Comparison of ENCODE assay signal across 8 cellular contexts in the genomic region with DNA sequence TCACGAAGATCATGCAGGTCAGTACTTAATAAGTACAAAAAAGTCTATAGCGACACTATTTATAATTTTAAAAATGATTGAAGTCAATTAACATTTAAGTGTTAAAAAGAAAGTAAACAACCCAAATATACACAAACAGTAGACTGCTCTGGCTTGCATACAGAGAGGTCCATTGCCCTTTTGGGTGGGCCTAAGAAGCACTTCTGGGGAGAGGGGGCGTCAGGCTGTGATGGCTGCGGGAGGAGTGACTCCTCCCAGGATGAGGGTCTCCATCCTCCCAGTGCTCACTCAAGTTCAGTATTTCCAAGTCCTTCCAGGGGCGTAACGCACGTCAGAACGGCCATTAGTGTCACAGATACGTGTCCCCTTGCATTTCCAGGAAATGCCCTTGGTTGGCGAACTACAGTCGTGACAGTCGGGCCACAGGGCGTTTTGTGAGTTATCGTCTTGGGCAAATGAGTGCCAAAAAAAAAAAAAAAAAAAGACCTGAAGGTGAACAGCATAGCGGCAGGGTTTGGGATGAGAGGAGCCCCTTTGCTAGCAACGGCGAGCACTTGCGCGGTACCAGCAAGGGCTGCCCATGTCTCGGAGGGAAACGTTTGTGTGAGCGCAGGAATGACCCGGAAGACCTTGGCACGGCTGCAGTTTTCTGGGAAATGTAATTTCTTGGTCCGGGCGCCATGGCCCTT. TPM values are rescaled to one million over a fixed set of nuclear protein-coding genes. Genes with fewer than 3 reads are reported as not detected.
DNase-seq lines count a peak whose midpoint lies in the region; TF ChIP-seq lines count a peak whose summit lies in the region.

A gene with protein sequence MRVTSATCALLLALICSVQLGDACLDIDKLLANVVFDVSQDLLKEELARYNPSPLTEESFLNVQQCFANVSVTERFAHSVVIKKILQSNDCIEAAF (minus strand): TSS at position 463 of the 689 bp plus-strand sequence. CDS start 82,596 bp downstream, outside the sequence.

- DNase-seq in H9 (peak; percentile 67), Kasumi-1 (lab: John Stamatoyannopoulos, UW) (peak; percentile 90), RWPE1 (ENCODE audit: low spot score) (peak; percentile 61), ascending aorta (ENCODE audit: low spot score in 2 of 2) (peak; percentile 21 to 77), iPS DF 6.9 (ENCODE audit: low read depth, low spot score) (peak; percentile 39), skeletal muscle cell (ENCODE audit: low read depth) (peak; percentile 1), GM20000 (ENCODE audit: low spot score) (no peak)

- no peak within 1 kb of the TSS for H3K56ac ChIP-seq in H9 (ENCODE audit: insufficient read length, low read depth, low read length)

- H2AFZ ChIP-seq in H9 (ENCODE audit: low read length), result peak within 1 kb of the TSS; percentile 74

- H2BK5ac ChIP-seq in H9 (ENCODE audit: insufficient read length, low read length), result peak within 1 kb of the TSS; percentile 60

- no peak within 1 kb of the TSS for H4K91ac ChIP-seq in H9 (ENCODE audit: insufficient read length, low read depth, low read length)

- H2BK15ac ChIP-seq in H9 (ENCODE audit: low read depth, low read length), result no peak within 1 kb of the TSS

- H4K5ac ChIP-seq in H9 (ENCODE audit: insufficient read length, low read depth, low read length), result no peak within 1 kb of the TSS

- H3K9me3 Mint-ChIP-seq in H9, result peaks cover 25 to 33% of the 10 kb centered on the region in 2 experiments

- H3K18ac ChIP-seq in H9 (ENCODE audit: insufficient read length, low read depth, low read length), result peak within 1 kb of the TSS; percentile 92

- H3K4me1 Mint-ChIP-seq in H9, result peaks cover 11 to 12% of the 10 kb centered on the region in 2 experiments

- H3K27me3 ChIP-seq in H9 (ENCODE audit: insufficient read depth, low read length) (no peaks in the 10 kb centered on the region), ascending aorta (no peaks in the 10 kb centered on the region), iPS DF 6.9 (ENCODE audit: control insufficient read depth, insufficient read depth, low read length) (no peaks in the 10 kb centered on the region)

- H3K27ac ChIP-seq in H9 (ENCODE audit: insufficient read length, low read depth, low read length) (peak within 1 kb of the TSS; percentile 32), RWPE1 (peak within 1 kb of the TSS; percentile 93), ascending aorta (peak within 1 kb of the TSS; percentile 99), iPS DF 6.9 (ENCODE audit: low read length) (no peak within 1 kb of the TSS)

- POLR2A ChIA-PET in RWPE1 (lab: Yijun Ruan, JAX; ENCODE audit: low non-redundant PET), result interaction anchor here (0.5 to 1.0 kb wide), 4 partner anchors 9 to 445 kb away, joined by 3 to 9 read pairs (median 3); no protein-coding TSS in a partner anchor

- no peak within 1 kb of the TSS for H2BK20ac ChIP-seq in H9 (ENCODE audit: low read depth, low read length, poor library complexity, severe bottlenecking)

- H3K4me1 ChIP-seq in H9 (ENCODE audit: insufficient read depth, low read length) (peaks cover 4% of the 10 kb centered on the region; the same call in 1 of the 2 replicates), ascending aorta (peaks cover 0 to 9% of the 10 kb centered on the region in 2 donors), iPS DF 6.9 (ENCODE audit: control insufficient read depth, insufficient read depth, low read length) (no peaks in the 10 kb centered on the region)

- no peak within 1 kb of the TSS for H4K8ac ChIP-seq in H9 (replicated peaks; ENCODE audit: insufficient read length, low read depth, low read length)

- H3K79me2 ChIP-seq in H9 (ENCODE audit: insufficient read depth, low read length), result no peaks in the 10 kb centered on the region

- no peak within 1 kb of the TSS for H3K23ac ChIP-seq in H9 (ENCODE audit: insufficient read length, low read depth, low read length)

- CTCF ChIA-PET in RWPE1 (lab: Yijun Ruan, JAX), result no interaction called here

- H4K20me1 ChIP-seq in H9 (ENCODE audit: control insufficient read depth, insufficient read depth, insufficient read length), result no peaks in the 10 kb centered on the region

- H3K4me3 Mint-ChIP-seq in H9, result peak within 1 kb of the TSS; percentile 88 to 92

- H3K23me2 ChIP-seq in H9 (ENCODE audit: insufficient read length, low read depth, low read length, poor library complexity, severe bottlenecking), result peaks cover 18% of the 10 kb centered on the region

- no peak within 1 kb of the TSS for H3K4ac ChIP-seq in H9 (ENCODE audit: low read depth, low read length)

- H3K9me3 ChIP-seq in H9 (ENCODE audit: control insufficient read depth, low read depth, low read length), result no peaks in the 10 kb centered on the region
- H3K9me3 ChIP-seq in ascending aorta, result peaks cover 16 to 27% of the 10 kb centered on the region in 2 donors
- H3K9me3 ChIP-seq in iPS DF 6.9 (ENCODE audit: control insufficient read depth, insufficient read depth, low read length), result no peaks in the 10 kb centered on the region

- peaks cover 20 to 32% of the 10 kb centered on the region in 2 donors for H3K36me3 ChIP-seq in ascending aorta
- no peaks in the 10 kb centered on the region for H3K36me3 ChIP-seq in iPS DF 6.9 (ENCODE audit: control insufficient read depth, insufficient read depth, low read length)

- peak within 1 kb of the TSS; percentile 96 for H3K14ac ChIP-seq in H9 (ENCODE audit: insufficient read depth, low read length)

- peaks cover 25% of the 10 kb centered on the region for H3K27me3 Mint-ChIP-seq in H9 (ENCODE audit: low read depth)

- peaks cover 30 to 36% (median 33%) of the 10 kb centered on the region in 3 experiments for H3K36me3 Mint-ChIP-seq in H9 (ENCODE audit: insufficient read depth in 1 of 3, low read depth in 3 of 3)

- peak within 1 kb of the TSS; percentile 86 for H3K4me2 ChIP-seq in H9 (ENCODE audit: insufficient read depth, insufficient read length, low read length)

- peak; percentile 20; the same call in 1 of the 2 replicates for TF ChIP-seq CTCF in GM12875 (IDR thresholded peaks at IDR 0.05; ENCODE audit: borderline replicate concordance, insufficient read depth, low read depth, low read length)
- TF ChIP-seq CTCF in H9 (conservative IDR thresholded peaks at IDR 0.05), result peak; percentile 34; the same call in 2 of the 3 replicates
- no peak for TF ChIP-seq CTCF in RWPE1 (conservative IDR thresholded peaks at IDR 0.05; ENCODE audit: low read depth)
- no peak for TF ChIP-seq CTCF in ascending aorta (IDR thresholded peaks at IDR 0.05)
- TF ChIP-seq CTCF in GM20000 (IDR thresholded peaks at IDR 0.05; ENCODE audit: extremely low read depth, missing control alignments), result no peak

- peak within 1 kb of the TSS; percentile 90 for H3K9ac ChIP-seq in H9 (ENCODE audit: extremely low read depth, insufficient read length, low read length)

- H3T11ph ChIP-seq in H9 (ENCODE audit: low read length), result no peak within 1 kb of the TSS

- H2AK5ac ChIP-seq in H9 (ENCODE audit: insufficient read length, low read length), result no peak within 1 kb of the TSS

- peak within 1 kb of the TSS; percentile 93 to 99 (median 99) for H3K27ac Mint-ChIP-seq in H9

- WGBS in H9 (ENCODE audit: extremely low coverage, insufficient read length, low lambda C conversion rate), result no CpG with 5 or more reads among the region's 26 CpGs
- WGBS in iPS DF 6.9 (ENCODE audit: insufficient coverage, insufficient read length), result no CpG with 5 or more reads among the region's 26 CpGs

- no peak within 1 kb of the TSS for H2BK120ac ChIP-seq in H9 (ENCODE audit: low read depth, low read length, poor library complexity, severe bottlenecking)

- intact Hi-C loops in ascending aorta (cut with DNase I), result loop anchor here (1.0 to 10.0 kb wide), 4 partner anchors 57 to 968 kb away; partner anchors contain the start of genes COX6B1, ETV2, TMEM147 and ZNF181

- H3K79me1 ChIP-seq in H9 (ENCODE audit: insufficient read depth, low read depth, low read length, poor library complexity, severe bottlenecking), result no peaks in the 10 kb centered on the region

- H2BK12ac ChIP-seq in H9 (ENCODE audit: insufficient read length, low read depth, low read length), result no peak within 1 kb of the TSS

- peak within 1 kb of the TSS; percentile 89 for H3K4me3 ChIP-seq in GM12875 (ENCODE audit: low read depth, low read length)
- peak within 1 kb of the TSS; percentile 83 to 85 for H3K4me3 ChIP-seq in ascending aorta
- peak within 1 kb of the TSS; percentile 85; the same call in 1 of the 2 replicates for H3K4me3 ChIP-seq in iPS DF 6.9 (ENCODE audit: low read length)
- H3K4me3 ChIP-seq in skeletal muscle cell (ENCODE audit: low read depth, low read length), result peak within 1 kb of the TSS; percentile 73

RNA-seq across cellular contexts. Expression of the gene that starts here (rescaled TPM):
- total RNA-seq in H9 (2021) (not detected in 2 replicates), ascending aorta (not detected)

Comparison
In these comparisons a context has a peak if more than half of its experiments do, and no peak if none do; other contexts are left out.
1. Peak in DNase-seq, H3K27ac ChIP-seq, H3K9ac ChIP-seq and H3K4me2 ChIP-seq in H9; RNA of the gene not detected or under 1 TPM.
2. Peak in DNase-seq, H3K4me3 ChIP-seq and H3K27ac ChIP-seq in ascending aorta; RNA of the gene not detected or under 1 TPM.
3. CTCF ChIP-seq: peak in GM12875 (single experiment) and H9 (single experiment); none in RWPE1 (single experiment), ascending aorta (0 of 3) and GM20000 (single experiment).
4. Peak in every context shown above with its lines, with median percentiles within 50 percentile points of each other: H3K4me3 ChIP-seq.